Comparison of ENCODE assay signal across 8 cellular contexts in genomic region chr11:89061839-89062238, GRCh38. TPM values are rescaled to one million over a fixed set of nuclear protein-coding genes. Genes with fewer than 3 reads are reported as not detected.
DNase-seq lines count a peak whose midpoint lies in the region; TF ChIP-seq lines count a peak whose summit lies in the region.
"Not testable (repeated sequence)": the region's sequence is repeated elsewhere in the genome, so short reads cannot be mapped to it uniquely, and the experiment has no call there.

No MANE protein-coding gene starts in this region.

- in situ Hi-C loops in ACHN (cut with HindIII; ENCODE audit: low pct_ligation_motif_present, low pct_unique_long_range_greater_than_20kb, low sequenced_read_pairs): not testable (repeated sequence)

- POLR2A ChIA-PET in RWPE1 (lab: Yijun Ruan, JAX; ENCODE audit: low non-redundant PET): not testable (repeated sequence)

- not testable (repeated sequence) for H3K27ac ChIP-seq in RWPE1

- not testable (repeated sequence) for TF ChIP-seq CTCF in HFF-Myc (IDR thresholded peaks at IDR 0.05; ENCODE audit: low read depth, low read length, missing control alignments); RWPE1 (conservative IDR thresholded peaks at IDR 0.05; ENCODE audit: low read depth); fibroblast of pulmonary artery (IDR thresholded peaks at IDR 0.05; ENCODE audit: low read length, missing control alignments)

- CTCF ChIA-PET in RWPE1 (lab: Yijun Ruan, JAX): not testable (repeated sequence)

- peak; percentile 20 for DNase-seq in ACHN
- peak; percentile 6 for DNase-seq in HFF-Myc (ENCODE audit: extremely low read depth, low read depth)
- DNase-seq in RWPE1 (ENCODE audit: low spot score): peak; percentile 0
- DNase-seq in astrocyte of the hippocampus (ENCODE audit: low read depth, low spot score): peak; percentile 45
- DNase-seq in dermis blood vessel endothelial cell: peak; percentile 7
- peak; percentile 20 for DNase-seq in fibroblast of pulmonary artery (ENCODE audit: low read depth)
- peak; percentile 10 for DNase-seq in kidney tubule cell (ENCODE audit: low spot score)
- DNase-seq in retina: peak; percentile 7

- not testable (repeated sequence) for H3K4me3 ChIP-seq in HFF-Myc (replicated peaks; ENCODE audit: low read depth, low read length); fibroblast of pulmonary artery (replicated peaks; ENCODE audit: low read depth, low read length)

RNA-seq across cellular contexts. Expression of gene GRM5, which starts 3.9 kb away (rescaled TPM):
- under 0.01 TPM in 1 of 2 replicates, not detected in the other for total RNA-seq in dermis blood vessel endothelial cell
